In genomic region chr17:67636841-67637240, GRCh38 we compare ENCODE assay signal across 16 cellular contexts.
A peak's percentile ranks its signal among the peaks of the same experiment; 100 is the strongest.
DNase-seq lines count a peak whose midpoint lies in the region; ATAC-seq and TF ChIP-seq lines count a peak whose summit lies in the region.
"Had no signal": no experiment of that assay in that cellular context is flagged by ENCODE, and none has a peak within 500 bp of the region (broad histone marks: within the 10 kb centered on the region; RNA-seq: fewer than 3 reads in every experiment).

No MANE protein-coding gene starts in this region.

- H3K36me3 ChIP-seq in Peyer's patch: peaks cover 0 to 6% (median 0%) of the 10 kb centered on the region in 3 donors
- H3K36me3 ChIP-seq in psoas muscle (ENCODE audit: insufficient read depth in 1 of 2, low read depth in 1 of 2): peaks cover 0 to 6% of the 10 kb centered on the region in 2 donors
- H3K36me3 ChIP-seq: thoracic aorta had no signal

- TF ChIP-seq CTCF in Peyer's patch (IDR thresholded peaks at IDR 0.05) (no peak), psoas muscle (IDR thresholded peaks at IDR 0.05) (no peak)

- H3K27ac ChIP-seq in caudate nucleus (ENCODE audit: low read depth, low read length): peak overlapping the region; percentile 48
- H3K27ac ChIP-seq in Peyer's patch: no peak overlapping the region
- H3K27ac ChIP-seq in psoas muscle: no peak overlapping the region
- H3K27ac ChIP-seq: heart right ventricle, thoracic aorta had no signal

- H3K27me3 ChIP-seq in Peyer's patch (no peaks in the 10 kb centered on the region), psoas muscle (ENCODE audit: insufficient read depth in 3 of 3, low read length in 2 of 3) (peaks cover 0 to 2% (median 0%) of the 10 kb centered on the region in 3 donors)
- H3K27me3 ChIP-seq: heart right ventricle had no signal

- 62 to 80% (median 65%) methylated on average over 5 of the region's 5 CpGs for WGBS in psoas muscle, 3 donors

- no peak for TF ChIP-seq POLR2A in Peyer's patch (IDR thresholded peaks at IDR 0.05)

- ATAC-seq in GM21515 (IDR thresholded peaks at IDR 0.05; ENCODE audit: unreplicated experiment) (no peak), psoas muscle (no peak)
- ATAC-seq: heart right ventricle; left ventricle myocardium superior; naive thymus-derived CD4-positive, alpha-beta T cell; T-cell had no signal

- H3K4me1 ChIP-seq in Peyer's patch (no peaks in the 10 kb centered on the region), psoas muscle (no peaks in the 10 kb centered on the region)

- H3K4me3 ChIP-seq in Peyer's patch: no peak overlapping the region
- no peak overlapping the region for H3K4me3 ChIP-seq in psoas muscle
- H3K4me3 ChIP-seq: heart right ventricle, thoracic aorta had no signal

- DNase-seq in ACHN (peak; percentile 53), LHCN-M2 (ENCODE audit: low read depth) (peak; percentile 42), caudate nucleus (lab: John Stamatoyannopoulos, UW) (no peak), kidney tubule cell (ENCODE audit: low spot score) (peak; percentile 84), Peyer's patch (no peak), T-helper 2 cell (no peak), psoas muscle (no peak)
- DNase-seq: activated naive CD4-positive, alpha-beta T cell treated with anti-CD3 and anti-CD28 coated beads for 36 hours; central memory CD4-positive, alpha-beta T cell; heart right ventricle; left ventricle myocardium superior; naive thymus-derived CD4-positive, alpha-beta T cell; NCI-H1930; T-cell had no signal

- in situ Hi-C loops in ACHN (cut with HindIII; ENCODE audit: low pct_ligation_motif_present, low pct_unique_long_range_greater_than_20kb, low sequenced_read_pairs): no loop called here

- H3K9me3 ChIP-seq in Peyer's patch (no peaks in the 10 kb centered on the region), psoas muscle (no peaks in the 10 kb centered on the region)
- H3K9me3 ChIP-seq: heart right ventricle, thoracic aorta had no signal

- intact Hi-C loops in psoas muscle (cut with DNase I): no loop called here

Comparison
In these comparisons a context has a peak if more than half of its experiments do, and no peak if none do; other contexts are left out.
1. DNase-seq: peak in ACHN (single experiment), LHCN-M2 (single experiment) and kidney tubule cell (single experiment); none in caudate nucleus (0 of 61), Peyer's patch (0 of 3), T-helper 2 cell (0 of 5) and psoas muscle (0 of 2).